ENCODE assay signal across 29 cellular contexts in the genomic region with DNA sequence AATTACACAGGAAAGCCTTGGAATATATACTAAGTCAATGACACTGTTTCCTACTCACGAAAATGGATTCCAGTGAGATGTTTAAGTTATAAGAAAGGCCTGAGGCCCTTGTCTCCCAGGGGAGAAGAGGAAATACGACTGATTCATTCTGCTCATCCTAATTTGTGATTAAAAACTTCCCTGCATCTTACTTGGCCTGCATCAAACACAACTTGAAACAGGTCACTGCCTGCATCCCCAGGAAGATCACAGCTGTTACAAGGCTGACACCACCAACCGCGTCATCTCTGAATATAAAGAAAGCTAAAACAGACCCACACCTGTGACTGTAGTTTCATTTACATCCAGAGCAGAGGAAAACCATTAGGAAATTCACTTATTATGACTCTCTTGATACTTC.
"Had no signal": no experiment of that assay in that cellular context is flagged by ENCODE, and none has a peak within 500 bp of the region (broad histone marks: within the 10 kb centered on the region; RNA-seq: fewer than 3 reads in every experiment).

No MANE protein-coding gene starts in this region.

- H3K27ac Mint-ChIP-seq: activated CD4-positive, alpha-beta memory T cell treated with anti-CD3 and anti-CD28 coated beads, Interleukin-2, amount 10 ng/mL, durations not matched to agents 7 days and 5 days; activated naive CD4-positive, alpha-beta T cell treated with anti-CD3 and anti-CD28 coated beads, Interleukin-2, amount 50 U/mL, for 24 hours; activated naive CD8-positive, alpha-beta T cell treated with anti-CD3 and anti-CD28 coated beads, Interleukin-2, amount 50 U/mL, for 24 hours; activated T-helper 17 cell treated with anti-CD3 and anti-CD28 coated beads, Interleukin-2, amount 50 U/mL, for 72 hours; dendritic cell treated with granulocyte-macrophage colony-stimulating factor and Interleukin-4, amounts not matched to agents 40 ng/mL and 50 ng/mL, for 4 days; endodermal cell; memory B cell; naive thymus-derived CD8-positive, alpha-beta T cell; neural progenitor cell; stimulated activated naive B cell treated with anti-CD40 and anti-IgM and Interleukin-4, amounts not matched to agents 10 μg/mL and 1 μg/mL and 100 μg/mL, for 72 hours; T-helper 2 cell treated with Interferon-gamma antibody and Interleukin-4, amounts not matched to agents 5 μg/mL and 100 μg/mL, for 36 hours had no signal

- H3K27me3 Mint-ChIP-seq: activated naive CD4-positive, alpha-beta T cell treated with anti-CD3 and anti-CD28 coated beads, Interleukin-2, amount 50 U/mL, for 24 hours; activated T-helper 17 cell treated with anti-CD3 and anti-CD28 coated beads, Interleukin-2, amount 50 U/mL, for 72 hours had no signal

- DNase-seq: activated CD4-positive, alpha-beta memory T cell treated with anti-CD3 and anti-CD28 coated beads, Interleukin-2, amount 10 ng/mL, durations not matched to agents 7 days and 5 days; activated CD4-positive, alpha-beta T cell treated with anti-CD3 and anti-CD28 coated beads for 48 hours; activated CD8-positive, alpha-beta memory T cell treated with anti-CD3 and anti-CD28 coated beads, Interleukin-2, amount 50 U/mL, for 48 hours; activated naive CD8-positive, alpha-beta T cell treated with anti-CD3 and anti-CD28 coated beads, Interleukin-2, amount 50 U/mL, for 24 hours; activated T-cell treated with anti-CD3 and anti-CD28 coated beads, Interleukin-2, amount 50 U/mL, for 4 hours; central memory CD4-positive, alpha-beta T cell; endodermal cell; esophagus squamous epithelium; head of caudate nucleus; hippocampal formation; midbrain; naive thymus-derived CD8-positive, alpha-beta T cell; occipital lobe; stimulated activated CD4-positive, alpha-beta T cell treated with anti-CD3 and anti-CD28 coated beads, Interleukin-15, amount 100 ng/mL, for 24 hours; stimulated activated CD4-positive, alpha-beta T cell treated with anti-CD3 and anti-CD28 coated beads, Interleukin-2, amount 100 ng/mL, for 24 hours; stimulated activated naive B cell treated with anti-CD40 and anti-IgM and Interleukin-4, amounts not matched to agents 10 μg/mL and 1 μg/mL and 100 μg/mL, for 72 hours; stomach; T-helper 1 cell; thyroid gland; upper lobe of right lung; WERI-Rb-1 had no signal

- H3K36me3 Mint-ChIP-seq: activated naive CD4-positive, alpha-beta T cell treated with anti-CD3 and anti-CD28 coated beads, Interleukin-2, amount 50 U/mL, for 24 hours; memory B cell; naive thymus-derived CD8-positive, alpha-beta T cell; neural progenitor cell; stimulated activated naive B cell treated with anti-CD40 and anti-IgM and Interleukin-4, amounts not matched to agents 10 μg/mL and 1 μg/mL and 100 μg/mL, for 72 hours had no signal

- H3K9me3 Mint-ChIP-seq: activated CD4-positive, alpha-beta memory T cell treated with anti-CD3 and anti-CD28 coated beads, Interleukin-2, amount 10 ng/mL, durations not matched to agents 7 days and 5 days; activated naive CD4-positive, alpha-beta T cell treated with anti-CD3 and anti-CD28 coated beads, Interleukin-2, amount 50 U/mL, for 24 hours; activated naive CD8-positive, alpha-beta T cell treated with anti-CD3 and anti-CD28 coated beads, Interleukin-2, amount 50 U/mL, for 24 hours; activated T-cell treated with anti-CD3 and anti-CD28 coated beads, Interleukin-2, amount 50 U/mL, for 4 hours; activated T-helper 17 cell treated with anti-CD3 and anti-CD28 coated beads, Interleukin-2, amount 50 U/mL, for 72 hours; dendritic cell treated with granulocyte-macrophage colony-stimulating factor and Interleukin-4, amounts not matched to agents 40 ng/mL and 50 ng/mL, for 4 days; endodermal cell; memory B cell; naive thymus-derived CD8-positive, alpha-beta T cell; neural progenitor cell; stimulated activated naive B cell treated with anti-CD40 and anti-IgM and Interleukin-4, amounts not matched to agents 10 μg/mL and 1 μg/mL and 100 μg/mL, for 72 hours had no signal

- H3K4me1 Mint-ChIP-seq: activated naive CD8-positive, alpha-beta T cell treated with anti-CD3 and anti-CD28 coated beads, Interleukin-2, amount 50 U/mL, for 24 hours; endodermal cell; memory B cell; stimulated activated naive B cell treated with anti-CD40 and anti-IgM and Interleukin-4, amounts not matched to agents 10 μg/mL and 1 μg/mL and 100 μg/mL, for 72 hours had no signal

- H3K4me3 ChIP-seq: breast epithelium, esophagus squamous epithelium, neural progenitor cell, right atrium auricular region, stomach, thyroid gland, upper lobe of right lung had no signal

- H3K4me3 Mint-ChIP-seq: activated CD4-positive, alpha-beta memory T cell treated with anti-CD3 and anti-CD28 coated beads, Interleukin-2, amount 10 ng/mL, durations not matched to agents 7 days and 5 days; activated naive CD4-positive, alpha-beta T cell treated with anti-CD3 and anti-CD28 coated beads, Interleukin-2, amount 50 U/mL, for 24 hours; activated naive CD8-positive, alpha-beta T cell treated with anti-CD3 and anti-CD28 coated beads, Interleukin-2, amount 50 U/mL, for 24 hours; activated T-cell treated with anti-CD3 and anti-CD28 coated beads, Interleukin-2, amount 50 U/mL, for 4 hours; activated T-helper 17 cell treated with anti-CD3 and anti-CD28 coated beads, Interleukin-2, amount 50 U/mL, for 72 hours; dendritic cell treated with granulocyte-macrophage colony-stimulating factor and Interleukin-4, amounts not matched to agents 40 ng/mL and 50 ng/mL, for 4 days; endodermal cell; memory B cell; naive thymus-derived CD8-positive, alpha-beta T cell; neural progenitor cell; stimulated activated naive B cell treated with anti-CD40 and anti-IgM and Interleukin-4, amounts not matched to agents 10 μg/mL and 1 μg/mL and 100 μg/mL, for 72 hours; T-helper 2 cell treated with Interferon-gamma antibody and Interleukin-4, amounts not matched to agents 5 μg/mL and 100 μg/mL, for 36 hours had no signal
